ENCODE assay signal across 29 cellular contexts in the genomic region with DNA sequence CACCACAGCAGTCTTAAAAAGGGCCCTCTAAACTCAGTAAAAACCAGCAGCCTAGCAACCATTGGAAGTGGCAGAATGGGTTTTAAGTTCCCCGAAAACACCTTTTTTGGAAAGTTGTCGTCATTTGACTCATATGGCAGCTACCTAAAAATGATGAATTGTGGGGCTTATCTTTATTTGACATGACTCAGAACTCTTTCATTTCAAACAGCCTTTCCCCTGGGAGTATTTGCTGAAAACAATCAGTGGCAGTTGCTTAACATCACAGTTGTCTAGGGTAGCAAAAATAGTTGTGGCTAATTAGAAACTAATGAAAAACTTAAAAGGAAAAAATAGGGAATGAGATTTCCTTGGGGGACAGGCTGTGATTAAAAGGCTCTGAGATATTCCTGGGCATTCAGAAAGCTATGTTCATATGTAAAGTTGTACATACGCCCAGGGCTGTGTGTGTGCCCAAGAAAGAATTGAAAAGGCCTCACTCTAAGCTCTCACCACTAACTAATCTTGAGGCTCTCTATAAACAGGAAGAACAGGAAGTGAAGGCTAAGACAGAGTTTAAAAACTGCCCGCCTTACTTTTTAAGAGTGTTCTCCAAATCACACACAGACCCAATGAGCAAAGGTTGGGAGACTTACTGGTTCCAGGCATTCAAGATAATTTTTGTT.
"Had no signal": no experiment of that assay in that cellular context is flagged by ENCODE, and none has a peak within 500 bp of the region (broad histone marks: within the 10 kb centered on the region; RNA-seq: fewer than 3 reads in every experiment).

No MANE protein-coding gene starts in this region.

- H3K9me3 ChIP-seq: SJCRH30 had no signal

- H3K27ac ChIP-seq: ascending aorta, SJCRH30, SK-N-MC had no signal

- H3K27ac Mint-ChIP-seq: activated CD4-positive, alpha-beta T cell treated with anti-CD3 and anti-CD28 coated beads, Interleukin-2, amount 10 ng/mL, durations not matched to agents 24 days and 14 days; activated CD8-positive, alpha-beta T cell treated with anti-CD3 and anti-CD28 coated beads for 36 hours; activated T-cell treated with anti-CD3 and anti-CD28 coated beads, Interleukin-2, amount 50 U/mL, for 72 hours; activated T-helper 17 cell treated with anti-CD3 and anti-CD28 coated beads, Interleukin-2, amount 50 U/mL, for 72 hours; T-helper 1 cell treated with Interleukin-12 subunit alpha and Interleukin-12 subunit beta and Interleukin-4 antibody, amounts not matched to agents 30 μg/mL and 1 μg/mL, for 36 hours; T-helper 2 cell treated with Interferon-gamma antibody and Interleukin-4, amounts not matched to agents 5 μg/mL and 100 μg/mL, for 36 hours had no signal

- H3K27me3 ChIP-seq: ascending aorta, SJCRH30 had no signal

- DNase-seq: activated CD4-positive, alpha-beta T cell treated with anti-CD3 and anti-CD28 coated beads, Interleukin-2, amount 10 ng/mL, durations not matched to agents 24 days and 14 days; activated CD4-positive, alpha-beta T cell treated with anti-CD3 and anti-CD28 coated beads, Interleukin-2, amount 50 U/mL, for 4 hours; activated CD8-positive, alpha-beta T cell treated with anti-CD3 and anti-CD28 coated beads for 36 hours; activated effector memory CD4-positive, alpha-beta T cell treated with anti-CD3 and anti-CD28 coated beads, Interleukin-2, amount 50 U/mL, for 16 hours; activated naive CD4-positive, alpha-beta T cell; activated naive CD4-positive, alpha-beta T cell treated with anti-CD3 and anti-CD28 coated beads, Interleukin-2, amount 50 U/mL, for 16 hours; activated naive CD8-positive, alpha-beta T cell treated with anti-CD3 and anti-CD28 coated beads for 36 hours; activated T-cell treated with anti-CD3 and anti-CD28 coated beads, Interleukin-2, amount 50 U/mL, for 1 hour; activated T-cell treated with anti-CD3 and anti-CD28 coated beads, Interleukin-2, amount 50 U/mL, for 72 hours; amygdala; cerebellar nuclear complex; Karpas-422; MM.1S; MV-4-11; NCI-H1092; NCI-H1436 treated with DMSO at 0.1 percent for 48 hours; NCI-H1694 treated with DMSO at 0.1 percent for 48 hours; NCI-H2029; NCI-H510A; NCI-H526; NCI-H748 treated with DMSO at 0.1 percent for 48 hours; NK-92 treated with Interleukin-12 subunit alpha and Interleukin-12 subunit beta, amount 100 ng/mL, for 24 hours; SHP77; SJCRH30 had no signal

- H3K9me3 Mint-ChIP-seq: activated T-helper 17 cell treated with anti-CD3 and anti-CD28 coated beads, Interleukin-2, amount 50 U/mL, for 72 hours; T-helper 2 cell treated with Interferon-gamma antibody and Interleukin-4, amounts not matched to agents 5 μg/mL and 100 μg/mL, for 36 hours had no signal

- H3K4me3 Mint-ChIP-seq: activated CD4-positive, alpha-beta T cell treated with anti-CD3 and anti-CD28 coated beads, Interleukin-2, amount 10 ng/mL, durations not matched to agents 24 days and 14 days; activated CD8-positive, alpha-beta T cell treated with anti-CD3 and anti-CD28 coated beads for 36 hours; activated naive CD8-positive, alpha-beta T cell treated with anti-CD3 and anti-CD28 coated beads for 36 hours; activated T-cell treated with anti-CD3 and anti-CD28 coated beads, Interleukin-2, amount 50 U/mL, for 72 hours; activated T-helper 17 cell treated with anti-CD3 and anti-CD28 coated beads, Interleukin-2, amount 50 U/mL, for 72 hours; T-helper 1 cell treated with Interleukin-12 subunit alpha and Interleukin-12 subunit beta and Interleukin-4 antibody, amounts not matched to agents 30 μg/mL and 1 μg/mL, for 36 hours; T-helper 2 cell treated with Interferon-gamma antibody and Interleukin-4, amounts not matched to agents 5 μg/mL and 100 μg/mL, for 36 hours had no signal

- H3K4me3 ChIP-seq: ascending aorta, SJCRH30, SK-N-MC had no signal

- H3K4me1 ChIP-seq: ascending aorta, SJCRH30 had no signal

- H3K36me3 ChIP-seq: ascending aorta, SJCRH30 had no signal

- H3K4me1 Mint-ChIP-seq: activated CD4-positive, alpha-beta T cell treated with anti-CD3 and anti-CD28 coated beads, Interleukin-2, amount 10 ng/mL, durations not matched to agents 24 days and 14 days; activated naive CD8-positive, alpha-beta T cell treated with anti-CD3 and anti-CD28 coated beads for 36 hours; activated T-helper 17 cell treated with anti-CD3 and anti-CD28 coated beads, Interleukin-2, amount 50 U/mL, for 72 hours had no signal

- ATAC-seq: activated CD8-positive, alpha-beta T cell treated with anti-CD3 and anti-CD28 coated beads for 36 hours; activated T-cell treated with anti-CD3 and anti-CD28 coated beads, Interleukin-2, amount 50 U/mL, for 72 hours; activated T-helper 17 cell treated with anti-CD3 and anti-CD28 coated beads, Interleukin-2, amount 50 U/mL, for 72 hours had no signal
